In genomic region chr4:5051210-5051691, GRCh38 we compare ENCODE assay signal across 8 cellular contexts. TPM values are rescaled to one million over a fixed set of nuclear protein-coding genes. Genes with fewer than 3 reads are reported as not detected.
DNase-seq lines count a peak whose midpoint lies in the region; ATAC-seq and TF ChIP-seq lines count a peak whose summit lies in the region.

TSS of gene STK32B (plus strand) at chr4:5051480.

- H3K4me1 ChIP-seq in Peyer's patch, result peaks cover 0 to 9% (median 3%) of the 10 kb centered on the region in 4 donors

- H3K36me3 ChIP-seq in Peyer's patch, result no peaks in the 10 kb centered on the region

- no peak for TF ChIP-seq CTCF in AG04450 (IDR thresholded peaks at IDR 0.05; ENCODE audit: low read depth, low read length)
- TF ChIP-seq CTCF in GM12864 (IDR thresholded peaks at IDR 0.05; ENCODE audit: low read depth, low read length, missing control alignments), result no peak
- no peak for TF ChIP-seq CTCF in Peyer's patch (IDR thresholded peaks at IDR 0.05)

- DNase-seq in AG04450 (ENCODE audit: low read depth, low spot score) (peak; percentile 41), GM12864 (ENCODE audit: low read depth) (no peak), Peyer's patch (peak in 2 of 3 donors; percentile 52 to 57), dermis blood vessel endothelial cell (peak; percentile 82), left lobe of liver (ENCODE audit: low spot score) (peak; percentile 44), middle frontal gyrus (ENCODE audit: extremely low spot score, low spot score) (no peak)
- DNase-seq in stimulated activated naive CD8-positive, alpha-beta T cell treated with anti-CD3 and anti-CD28 coated beads, Interleukin-15, Interleukin-2, amounts not matched to agents 100 U/mL and 50 U/mL, for 24 hours, result peak; percentile 26

- no peaks in the 10 kb centered on the region; the same call in 1 of the 2 replicates for H3K9me3 ChIP-seq in AG04450 (ENCODE audit: control insufficient read depth, insufficient read depth, low read length)
- no peaks in the 10 kb centered on the region for H3K9me3 ChIP-seq in Peyer's patch

- H3K27me3 ChIP-seq in AG04450 (ENCODE audit: control insufficient read depth, insufficient read depth, low read length) (peaks cover 2% of the 10 kb centered on the region), Peyer's patch (no peaks in the 10 kb centered on the region)

- H3K27ac ChIP-seq in AG04450 (ENCODE audit: low read depth, low read length) (no peak within 1 kb of the TSS), Peyer's patch (no peak within 1 kb of the TSS)

- POLR2A ChIA-PET in AG04450 (lab: Yijun Ruan, JAX), result interaction anchor here (0.6 to 1.7 kb wide), 3 partner anchors 13 to 583 kb away, joined by 3 to 11 read pairs (median 10); no protein-coding TSS in a partner anchor

- no peak for TF ChIP-seq POLR2A in Peyer's patch (IDR thresholded peaks at IDR 0.05)

- peak; percentile 45 for ATAC-seq in left lobe of liver
- no peak for ATAC-seq in stimulated activated naive CD8-positive, alpha-beta T cell treated with anti-CD3 and anti-CD28 coated beads, Interleukin-15, Interleukin-2, amounts not matched to agents 100 U/mL and 50 U/mL, for 24 hours
- ATAC-seq in HG03354 (IDR thresholded peaks at IDR 0.05; ENCODE audit: poor library complexity, severe bottlenecking, unreplicated experiment), result no peak

- CTCF ChIA-PET in AG04450 (lab: Charles Lee), result interaction anchor here (0.6 to 3.7 kb wide), 14 partner anchors 8 to 764 kb away, joined by 3 to 25 read pairs (median 4); no protein-coding TSS in a partner anchor

- H3K4me3 ChIP-seq in AG04450 (ENCODE audit: low read depth, low read length) (peak within 1 kb of the TSS; percentile 66), GM12864 (ENCODE audit: low read depth, low read length) (peak within 1 kb of the TSS; percentile 47), Peyer's patch (peak within 1 kb of the TSS; percentile 19 to 48 (median 41))

RNA-seq across cellular contexts. Expression of gene STK32B, which starts in this region (rescaled TPM):
- polyA plus RNA-seq in AG04450 (2011; rRNA removed), result 4.0 and 4.3 TPM in 2 replicates
- 5.0 and 6.8 TPM in 2 replicates for polyA minus RNA-seq in AG04450 (2011; rRNA and poly(A)+ RNA removed)
- total RNA-seq in Peyer's patch, result 1 to 10 TPM in 3 of 4 donors, under 1 TPM in 1; 0.35 to 3.3 (median 1.3) TPM
- total RNA-seq in dermis blood vessel endothelial cell, result 24.2 and 24.6 TPM in 2 replicates
- 0.25 TPM for total RNA-seq in left lobe of liver

Comparison
In these comparisons a context has a peak if more than half of its experiments do, and no peak if none do; other contexts are left out.
1. Peak in DNase-seq and ATAC-seq in left lobe of liver; RNA of the gene not detected or under 1 TPM.
2. DNase-seq: peak in AG04450 (single experiment), Peyer's patch (2 of 3), dermis blood vessel endothelial cell (single experiment) and stimulated activated naive CD8-positive, alpha-beta T cell treated with anti-CD3 and anti-CD28 coated beads, Interleukin-15, Interleukin-2, amounts not matched to agents 100 U/mL and 50 U/mL, for 24 hours (single experiment); none in GM12864 (single experiment) and middle frontal gyrus (single experiment).
3. Peak in every context shown above with its lines, with median percentiles within 50 percentile points of each other: H3K4me3 ChIP-seq.